In the genomic region with DNA sequence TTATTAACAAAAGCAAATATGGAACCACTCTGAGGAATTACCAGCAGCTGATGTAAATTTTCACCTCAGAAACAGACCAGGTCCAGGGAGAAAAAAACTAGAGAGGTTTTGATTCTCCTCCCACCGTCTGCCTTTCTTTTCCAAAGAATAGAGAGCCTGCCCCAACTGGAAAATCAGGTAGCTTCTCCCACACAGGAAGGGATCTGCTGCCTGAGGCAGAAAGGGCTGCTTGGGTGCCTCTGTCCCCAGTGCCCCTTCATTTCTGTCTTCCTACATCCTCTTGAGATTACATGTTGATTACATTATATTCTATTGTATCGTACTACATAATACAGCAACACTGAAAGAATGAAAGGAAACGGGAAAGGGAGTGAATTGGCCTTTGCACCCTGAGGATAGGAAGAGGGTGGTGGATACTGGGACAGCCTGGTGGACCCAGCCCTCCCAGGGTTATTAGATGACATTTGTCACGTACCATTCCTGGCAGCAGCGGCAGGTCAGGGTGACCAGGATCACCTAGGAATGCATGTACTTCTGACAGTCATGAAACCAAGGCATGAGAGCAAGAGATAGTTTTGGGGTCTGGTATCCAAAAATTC, we compare ENCODE assay signal across 1 cellular context.
A peak's percentile ranks its signal among the peaks of the same experiment; 100 is the strongest.
TF ChIP-seq lines count a peak whose summit lies in the region.

No MANE protein-coding gene starts in this region.

TF ChIP-seq in HepG2, 621 proteins besides CTCF, POLR2A, EP300 and RAD21 (continued from another document):
- peak; percentile 23; the same call in 1 of the 2 replicates for TF ChIP-seq HMG20A (CRISPR knock-in tag; IDR thresholded peaks at IDR 0.05; ENCODE audit: borderline replicate concordance)
- TF ChIP-seq, protein P1, sequence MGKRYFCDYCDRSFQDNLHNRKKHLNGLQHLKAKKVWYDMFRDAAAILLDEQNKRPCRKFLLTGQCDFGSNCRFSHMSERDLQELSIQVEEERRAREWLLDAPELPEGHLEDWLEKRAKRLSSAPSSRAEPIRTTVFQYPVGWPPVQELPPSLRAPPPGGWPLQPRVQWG (CRISPR knock-in tag; IDR thresholded peaks at IDR 0.05; ENCODE audit: borderline replicate concordance, low read depth), result no peak
- TF ChIP-seq TEAD3 (CRISPR knock-in tag; optimal IDR thresholded peaks at IDR 0.05; ENCODE audit: borderline replicate concordance), result peak; percentile 46
- TF ChIP-seq MIXL1 (CRISPR knock-in tag; IDR thresholded peaks at IDR 0.05), result no peak
- 0 out of 2 replicates have a peak, but pooled peaks have one; percentile 17 for TF ChIP-seq SP5 (CRISPR knock-in tag; IDR thresholded peaks at IDR 0.05; ENCODE audit: borderline replicate concordance, low read depth)
- TF ChIP-seq, protein P2, sequence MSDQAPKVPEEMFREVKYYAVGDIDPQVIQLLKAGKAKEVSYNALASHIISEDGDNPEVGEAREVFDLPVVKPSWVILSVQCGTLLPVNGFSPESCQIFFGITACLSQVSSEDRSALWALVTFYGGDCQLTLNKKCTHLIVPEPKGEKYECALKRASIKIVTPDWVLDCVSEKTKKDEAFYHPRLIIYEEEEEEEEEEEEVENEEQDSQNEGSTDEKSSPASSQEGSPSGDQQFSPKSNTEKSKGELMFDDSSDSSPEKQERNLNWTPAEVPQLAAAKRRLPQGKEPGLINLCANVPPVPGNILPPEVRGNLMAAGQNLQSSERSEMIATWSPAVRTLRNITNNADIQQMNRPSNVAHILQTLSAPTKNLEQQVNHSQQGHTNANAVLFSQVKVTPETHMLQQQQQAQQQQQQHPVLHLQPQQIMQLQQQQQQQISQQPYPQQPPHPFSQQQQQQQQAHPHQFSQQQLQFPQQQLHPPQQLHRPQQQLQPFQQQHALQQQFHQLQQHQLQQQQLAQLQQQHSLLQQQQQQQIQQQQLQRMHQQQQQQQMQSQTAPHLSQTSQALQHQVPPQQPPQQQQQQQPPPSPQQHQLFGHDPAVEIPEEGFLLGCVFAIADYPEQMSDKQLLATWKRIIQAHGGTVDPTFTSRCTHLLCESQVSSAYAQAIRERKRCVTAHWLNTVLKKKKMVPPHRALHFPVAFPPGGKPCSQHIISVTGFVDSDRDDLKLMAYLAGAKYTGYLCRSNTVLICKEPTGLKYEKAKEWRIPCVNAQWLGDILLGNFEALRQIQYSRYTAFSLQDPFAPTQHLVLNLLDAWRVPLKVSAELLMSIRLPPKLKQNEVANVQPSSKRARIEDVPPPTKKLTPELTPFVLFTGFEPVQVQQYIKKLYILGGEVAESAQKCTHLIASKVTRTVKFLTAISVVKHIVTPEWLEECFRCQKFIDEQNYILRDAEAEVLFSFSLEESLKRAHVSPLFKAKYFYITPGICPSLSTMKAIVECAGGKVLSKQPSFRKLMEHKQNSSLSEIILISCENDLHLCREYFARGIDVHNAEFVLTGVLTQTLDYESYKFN (CRISPR knock-in tag; conservative IDR thresholded peaks at IDR 0.05), result peak; percentile 51; the same call in 1 of the 2 replicates
- no peak for TF ChIP-seq MBD4 (IDR thresholded peaks at IDR 0.05; ENCODE audit: borderline replicate concordance, low read length)
- TF ChIP-seq ZNF3 (CRISPR knock-in tag; IDR thresholded peaks at IDR 0.05), result no peak
- TF ChIP-seq, protein P3, sequence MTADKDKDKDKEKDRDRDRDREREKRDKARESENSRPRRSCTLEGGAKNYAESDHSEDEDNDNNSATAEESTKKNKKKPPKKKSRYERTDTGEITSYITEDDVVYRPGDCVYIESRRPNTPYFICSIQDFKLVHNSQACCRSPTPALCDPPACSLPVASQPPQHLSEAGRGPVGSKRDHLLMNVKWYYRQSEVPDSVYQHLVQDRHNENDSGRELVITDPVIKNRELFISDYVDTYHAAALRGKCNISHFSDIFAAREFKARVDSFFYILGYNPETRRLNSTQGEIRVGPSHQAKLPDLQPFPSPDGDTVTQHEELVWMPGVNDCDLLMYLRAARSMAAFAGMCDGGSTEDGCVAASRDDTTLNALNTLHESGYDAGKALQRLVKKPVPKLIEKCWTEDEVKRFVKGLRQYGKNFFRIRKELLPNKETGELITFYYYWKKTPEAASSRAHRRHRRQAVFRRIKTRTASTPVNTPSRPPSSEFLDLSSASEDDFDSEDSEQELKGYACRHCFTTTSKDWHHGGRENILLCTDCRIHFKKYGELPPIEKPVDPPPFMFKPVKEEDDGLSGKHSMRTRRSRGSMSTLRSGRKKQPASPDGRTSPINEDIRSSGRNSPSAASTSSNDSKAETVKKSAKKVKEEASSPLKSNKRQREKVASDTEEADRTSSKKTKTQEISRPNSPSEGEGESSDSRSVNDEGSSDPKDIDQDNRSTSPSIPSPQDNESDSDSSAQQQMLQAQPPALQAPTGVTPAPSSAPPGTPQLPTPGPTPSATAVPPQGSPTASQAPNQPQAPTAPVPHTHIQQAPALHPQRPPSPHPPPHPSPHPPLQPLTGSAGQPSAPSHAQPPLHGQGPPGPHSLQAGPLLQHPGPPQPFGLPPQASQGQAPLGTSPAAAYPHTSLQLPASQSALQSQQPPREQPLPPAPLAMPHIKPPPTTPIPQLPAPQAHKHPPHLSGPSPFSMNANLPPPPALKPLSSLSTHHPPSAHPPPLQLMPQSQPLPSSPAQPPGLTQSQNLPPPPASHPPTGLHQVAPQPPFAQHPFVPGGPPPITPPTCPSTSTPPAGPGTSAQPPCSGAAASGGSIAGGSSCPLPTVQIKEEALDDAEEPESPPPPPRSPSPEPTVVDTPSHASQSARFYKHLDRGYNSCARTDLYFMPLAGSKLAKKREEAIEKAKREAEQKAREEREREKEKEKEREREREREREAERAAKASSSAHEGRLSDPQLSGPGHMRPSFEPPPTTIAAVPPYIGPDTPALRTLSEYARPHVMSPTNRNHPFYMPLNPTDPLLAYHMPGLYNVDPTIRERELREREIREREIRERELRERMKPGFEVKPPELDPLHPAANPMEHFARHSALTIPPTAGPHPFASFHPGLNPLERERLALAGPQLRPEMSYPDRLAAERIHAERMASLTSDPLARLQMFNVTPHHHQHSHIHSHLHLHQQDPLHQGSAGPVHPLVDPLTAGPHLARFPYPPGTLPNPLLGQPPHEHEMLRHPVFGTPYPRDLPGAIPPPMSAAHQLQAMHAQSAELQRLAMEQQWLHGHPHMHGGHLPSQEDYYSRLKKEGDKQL (CRISPR knock-in tag; IDR thresholded peaks at IDR 0.05; ENCODE audit: low read depth), result no peak
- no peak for TF ChIP-seq ZNF563 (CRISPR knock-in tag; IDR thresholded peaks at IDR 0.05)
- no peak for TF ChIP-seq FOXP1 (IDR thresholded peaks at IDR 0.05)
- TF ChIP-seq FOXP1 (CRISPR knock-in tag; IDR thresholded peaks at IDR 0.05), result no peak
- TF ChIP-seq ZNF20 (CRISPR knock-in tag; IDR thresholded peaks at IDR 0.05), result no peak
- TF ChIP-seq ZNF24 (IDR thresholded peaks at IDR 0.05), result no peak
- peak; percentile 27; the same call in 1 of the 2 replicates for TF ChIP-seq SALL1 (CRISPR knock-in tag; IDR thresholded peaks at IDR 0.05)
- no peak for TF ChIP-seq ZNF468 (CRISPR knock-in tag; IDR thresholded peaks at IDR 0.05)
- TF ChIP-seq GABPA (IDR thresholded peaks at IDR 0.05; ENCODE audit: low read depth, low read length), result no peak
- peak; percentile 47; the same call in 1 of the 2 replicates for TF ChIP-seq GABPA (CRISPR knock-in tag; IDR thresholded peaks at IDR 0.05; ENCODE audit: low read depth)
- TF ChIP-seq NR2F2 (IDR thresholded peaks at IDR 0.05; ENCODE audit: borderline replicate concordance, low read depth), result no peak
- TF ChIP-seq, protein P4, sequence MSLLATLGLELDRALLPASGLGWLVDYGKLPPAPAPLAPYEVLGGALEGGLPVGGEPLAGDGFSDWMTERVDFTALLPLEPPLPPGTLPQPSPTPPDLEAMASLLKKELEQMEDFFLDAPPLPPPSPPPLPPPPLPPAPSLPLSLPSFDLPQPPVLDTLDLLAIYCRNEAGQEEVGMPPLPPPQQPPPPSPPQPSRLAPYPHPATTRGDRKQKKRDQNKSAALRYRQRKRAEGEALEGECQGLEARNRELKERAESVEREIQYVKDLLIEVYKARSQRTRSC (CRISPR knock-in tag; IDR thresholded peaks at IDR 0.05; ENCODE audit: low read depth), result no peak
- TF ChIP-seq, protein P5, sequence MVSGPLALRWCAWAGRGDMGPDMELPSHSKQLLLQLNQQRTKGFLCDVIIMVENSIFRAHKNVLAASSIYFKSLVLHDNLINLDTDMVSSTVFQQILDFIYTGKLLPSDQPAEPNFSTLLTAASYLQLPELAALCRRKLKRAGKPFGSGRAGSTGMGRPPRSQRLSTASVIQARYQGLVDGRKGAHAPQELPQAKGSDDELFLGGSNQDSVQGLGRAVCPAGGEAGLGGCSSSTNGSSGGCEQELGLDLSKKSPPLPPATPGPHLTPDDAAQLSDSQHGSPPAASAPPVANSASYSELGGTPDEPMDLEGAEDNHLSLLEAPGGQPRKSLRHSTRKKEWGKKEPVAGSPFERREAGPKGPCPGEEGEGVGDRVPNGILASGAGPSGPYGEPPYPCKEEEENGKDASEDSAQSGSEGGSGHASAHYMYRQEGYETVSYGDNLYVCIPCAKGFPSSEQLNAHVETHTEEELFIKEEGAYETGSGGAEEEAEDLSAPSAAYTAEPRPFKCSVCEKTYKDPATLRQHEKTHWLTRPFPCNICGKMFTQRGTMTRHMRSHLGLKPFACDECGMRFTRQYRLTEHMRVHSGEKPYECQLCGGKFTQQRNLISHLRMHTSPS (CRISPR knock-in tag; IDR thresholded peaks at IDR 0.05; ENCODE audit: low read depth), result no peak
- no peak for TF ChIP-seq KLF16 (CRISPR knock-in tag; IDR thresholded peaks at IDR 0.05)
TF ChIP-seq in HepG2: peak in this region for 14.
